In genomic region chr7:127901895-127902703, GRCh38 we compare ENCODE assay signal across 1 cellular context.
TF ChIP-seq lines count a peak whose summit lies in the region.

No MANE protein-coding gene starts in this region.

TF ChIP-seq in H1, 55 proteins besides CTCF, POLR2A, EP300 and RAD21 (continued from another document):
- TF ChIP-seq CHD7 (IDR thresholded peaks at IDR 0.05; ENCODE audit: insufficient replicate concordance, low read length) = no peak
- TF ChIP-seq HDAC6 (IDR thresholded peaks at IDR 0.05; ENCODE audit: low read depth, low read length) = no peak
- no peak for TF ChIP-seq CHD2 (IDR thresholded peaks at IDR 0.05; ENCODE audit: low read length)
- no peak for TF ChIP-seq PHF8 (conservative IDR thresholded peaks at IDR 0.05; ENCODE audit: low read depth, low read length)
- TF ChIP-seq JUN (IDR thresholded peaks at IDR 0.05; ENCODE audit: low read depth, low read length) = no peak
- no peak for TF ChIP-seq CBX8 (IDR thresholded peaks at IDR 0.05; ENCODE audit: borderline replicate concordance, low read depth, low read length)
- TF ChIP-seq GTF2F1 (IDR thresholded peaks at IDR 0.05; ENCODE audit: borderline replicate concordance, low read depth, low read length) = no peak
- no peak for TF ChIP-seq FOSL1 (IDR thresholded peaks at IDR 0.05; ENCODE audit: insufficient read depth, low read depth, low read length)
- TF ChIP-seq SIX5 (IDR thresholded peaks at IDR 0.05; ENCODE audit: low read depth, low read length) = no peak
- no peak for TF ChIP-seq CBX5 (IDR thresholded peaks at IDR 0.05; ENCODE audit: low read depth, low read length)
- no peak for TF ChIP-seq SRF (IDR thresholded peaks at IDR 0.05; ENCODE audit: low read depth, low read length)
- TF ChIP-seq POU5F1 (IDR thresholded peaks at IDR 0.05; ENCODE audit: low read depth, low read length) = no peak
- TF ChIP-seq JUND (IDR thresholded peaks at IDR 0.05; ENCODE audit: low read length) = no peak
- TF ChIP-seq MAX (IDR thresholded peaks at IDR 0.05) = no peak
- no peak for TF ChIP-seq GABPA (IDR thresholded peaks at IDR 0.05; ENCODE audit: borderline replicate concordance, insufficient read depth, low read length)
- TF ChIP-seq NANOG (IDR thresholded peaks at IDR 0.05; ENCODE audit: insufficient read depth, low read depth, low read length, poor library complexity, severe bottlenecking) = no peak
